8 cellular contexts compared by ENCODE assay signal in the genomic region with DNA sequence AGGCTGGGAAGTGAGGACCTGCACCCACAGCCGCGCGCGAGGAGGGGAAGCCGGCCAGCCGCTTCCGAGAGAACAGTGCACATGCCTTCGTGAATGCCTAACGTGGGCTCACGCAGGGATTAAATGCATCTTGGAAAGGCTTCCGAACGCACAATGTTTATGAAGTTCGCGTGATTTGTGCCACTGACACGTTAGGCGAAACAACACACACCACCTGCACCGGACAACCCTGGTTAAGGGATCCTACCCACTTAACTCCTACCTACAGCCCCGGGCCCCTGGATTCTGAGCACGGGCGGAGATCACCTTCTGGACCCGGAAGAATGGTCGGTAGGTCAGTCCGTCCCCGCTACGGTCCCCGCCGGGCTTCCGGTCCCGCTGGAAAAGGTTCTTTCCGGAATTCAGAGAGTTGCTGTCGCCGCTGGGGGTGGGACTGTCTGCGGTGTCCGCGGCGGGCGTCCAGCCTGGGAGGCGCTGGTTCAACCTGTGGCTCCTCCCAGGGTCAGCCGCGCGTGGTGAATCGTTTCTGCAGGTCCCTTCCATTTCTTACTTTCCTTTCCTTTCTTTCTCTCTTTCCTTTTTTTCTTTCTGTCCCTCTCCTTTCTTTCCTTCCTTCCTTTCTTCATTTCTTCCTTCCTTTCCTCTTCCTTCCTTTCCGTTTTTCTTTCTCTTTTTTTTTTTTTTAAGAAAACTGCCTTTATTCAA. TPM values are rescaled to one million over a fixed set of nuclear protein-coding genes. Genes with fewer than 3 reads are reported as not detected.
DNase-seq lines count a peak whose midpoint lies in the region; ATAC-seq and TF ChIP-seq lines count a peak whose summit lies in the region.

A gene with protein sequence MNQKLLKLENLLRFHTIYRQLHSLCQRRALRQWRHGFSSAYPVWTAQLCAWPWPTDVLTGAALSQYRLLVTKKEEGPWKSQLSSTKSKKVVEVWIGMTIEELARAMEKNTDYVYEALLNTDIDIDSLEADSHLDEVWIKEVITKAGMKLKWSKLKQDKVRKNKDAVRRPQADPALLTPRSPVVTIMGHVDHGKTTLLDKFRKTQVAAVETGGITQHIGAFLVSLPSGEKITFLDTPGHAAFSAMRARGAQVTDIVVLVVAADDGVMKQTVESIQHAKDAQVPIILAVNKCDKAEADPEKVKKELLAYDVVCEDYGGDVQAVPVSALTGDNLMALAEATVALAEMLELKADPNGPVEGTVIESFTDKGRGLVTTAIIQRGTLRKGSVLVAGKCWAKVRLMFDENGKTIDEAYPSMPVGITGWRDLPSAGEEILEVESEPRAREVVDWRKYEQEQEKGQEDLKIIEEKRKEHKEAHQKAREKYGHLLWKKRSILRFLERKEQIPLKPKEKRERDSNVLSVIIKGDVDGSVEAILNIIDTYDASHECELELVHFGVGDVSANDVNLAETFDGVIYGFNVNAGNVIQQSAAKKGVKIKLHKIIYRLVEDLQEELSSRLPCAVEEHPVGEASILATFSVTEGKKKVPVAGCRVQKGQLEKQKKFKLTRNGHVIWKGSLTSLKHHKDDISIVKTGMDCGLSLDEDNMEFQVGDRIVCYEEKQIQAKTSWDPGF (minus strand): TSS at position 325 of the 705 bp plus-strand sequence. CDS start 5,373 bp downstream, outside the sequence.

- H3K9me3 Mint-ChIP-seq in activated naive CD8-positive, alpha-beta T cell (ENCODE audit: low read depth): no peaks in the 10 kb centered on the region
- H3K9me3 Mint-ChIP-seq in glutamatergic neuron (ENCODE audit: unreplicated experiment): peaks cover 3% of the 10 kb centered on the region
- no peaks in the 10 kb centered on the region for H3K9me3 Mint-ChIP-seq in osteocyte (ENCODE audit: unreplicated experiment)

- H3K27ac ChIP-seq in thymus (ENCODE audit: low read depth): peak within 1 kb of the TSS; percentile 89

- H3K4me1 Mint-ChIP-seq in activated naive CD8-positive, alpha-beta T cell (ENCODE audit: low read depth): peaks cover 22% of the 10 kb centered on the region
- H3K4me1 Mint-ChIP-seq in glutamatergic neuron (ENCODE audit: low read depth, unreplicated experiment): peaks cover 2% of the 10 kb centered on the region
- peaks cover 21% of the 10 kb centered on the region for H3K4me1 Mint-ChIP-seq in osteocyte (ENCODE audit: unreplicated experiment)

- H3K4me3 Mint-ChIP-seq in activated naive CD8-positive, alpha-beta T cell: peak within 1 kb of the TSS; percentile 98
- H3K4me3 Mint-ChIP-seq in glutamatergic neuron (ENCODE audit: unreplicated experiment): peak within 1 kb of the TSS; percentile 94
- peak within 1 kb of the TSS; percentile 94 for H3K4me3 Mint-ChIP-seq in osteocyte (ENCODE audit: unreplicated experiment)

- no peaks in the 10 kb centered on the region for H3K36me3 ChIP-seq in thymus (ENCODE audit: control insufficient read depth, insufficient read depth)

- ATAC-seq in HG02623 (IDR thresholded peaks at IDR 0.05; ENCODE audit: unreplicated experiment): peak; percentile 96

- TF ChIP-seq CTCF in GM12864 (IDR thresholded peaks at IDR 0.05; ENCODE audit: low read depth, low read length, missing control alignments): no peak
- TF ChIP-seq CTCF in glutamatergic neuron (IDR thresholded peaks at IDR 0.05; ENCODE audit: partially characterized antibody, unreplicated experiment): no peak
- peak; percentile 12 for TF ChIP-seq CTCF in osteocyte (IDR thresholded peaks at IDR 0.05)

- under 1% methylated on average over 43 of the region's 43 CpGs for WGBS in thymus

- no peaks in the 10 kb centered on the region for H3K9me3 ChIP-seq in thymus (ENCODE audit: control insufficient read depth)

- H3K4me3 ChIP-seq in GM12864 (ENCODE audit: low read depth, low read length): peak within 1 kb of the TSS; percentile 97
- H3K4me3 ChIP-seq in thymus (ENCODE audit: low read length): peak within 1 kb of the TSS; percentile 72

- peak; percentile 88 for DNase-seq in GM12864 (ENCODE audit: low read depth)
- peak; percentile 89 for DNase-seq in NCI-H1105 (lab: John Stamatoyannopoulos, UW)
- peak; percentile 93 for DNase-seq in SKM-1 treated with dmso at 0.1 percent for 144 hours (lab: John Stamatoyannopoulos, UW; ENCODE audit: unreplicated experiment)
- peak; percentile 97 for DNase-seq in glutamatergic neuron
- peak; percentile 97 for DNase-seq in osteocyte (ENCODE audit: extremely low spot score, unreplicated experiment)

- H3K4me1 ChIP-seq in thymus (ENCODE audit: control insufficient read depth, insufficient read depth, low read length): peaks cover 6% of the 10 kb centered on the region

- H3K27me3 Mint-ChIP-seq in activated naive CD8-positive, alpha-beta T cell: peaks cover 2% of the 10 kb centered on the region
- H3K27me3 Mint-ChIP-seq in glutamatergic neuron (ENCODE audit: unreplicated experiment) (peaks cover 5% of the 10 kb centered on the region), osteocyte (ENCODE audit: unreplicated experiment) (no peaks in the 10 kb centered on the region)

- no peaks in the 10 kb centered on the region for H3K27me3 ChIP-seq in thymus (ENCODE audit: control insufficient read depth, insufficient read depth)

- H3K27ac Mint-ChIP-seq in activated naive CD8-positive, alpha-beta T cell: peak within 1 kb of the TSS; percentile 94
- H3K27ac Mint-ChIP-seq in glutamatergic neuron (ENCODE audit: unreplicated experiment) (peak within 1 kb of the TSS; percentile 81), osteocyte (ENCODE audit: unreplicated experiment) (peak within 1 kb of the TSS; percentile 97)

- peaks cover 4% of the 10 kb centered on the region for H3K36me3 Mint-ChIP-seq in activated naive CD8-positive, alpha-beta T cell
- H3K36me3 Mint-ChIP-seq in glutamatergic neuron (ENCODE audit: unreplicated experiment): no peaks in the 10 kb centered on the region
- H3K36me3 Mint-ChIP-seq in osteocyte (ENCODE audit: unreplicated experiment): peaks cover 6% of the 10 kb centered on the region

RNA-seq across cellular contexts. Expression of the gene that starts here (rescaled TPM):
- total RNA-seq in glutamatergic neuron (ENCODE audit: unreplicated experiment): 25.2 TPM
- total RNA-seq in osteocyte: 24.6 and 24.7 TPM in 2 replicates
- polyA plus RNA-seq in thymus: 29.2 TPM

Comparison
In these comparisons a context has a peak if more than half of its experiments do, and no peak if none do; other contexts are left out.
1. Peak in every context shown above with its lines: DNase-seq, ATAC-seq, H3K4me3 ChIP-seq and H3K27ac ChIP-seq.